Comparison of ENCODE assay signal across 8 cellular contexts in genomic region chr1:230310381-230311163, GRCh38.
A peak's percentile ranks its signal among the peaks of the same experiment; 100 is the strongest.
DNase-seq lines count a peak whose midpoint lies in the region; ATAC-seq, FAIRE-seq and TF ChIP-seq lines count a peak whose summit lies in the region.

No MANE protein-coding gene starts in this region.

- TF ChIP-seq CTCF in A549 (IDR thresholded peaks at IDR 0.05) (peak; percentile 94), Loucy (conservative IDR thresholded peaks at IDR 0.05; ENCODE audit: low read length) (peak; percentile 93), parathyroid adenoma (IDR thresholded peaks at IDR 0.05) (peak; percentile 81)

- no peak for FAIRE-seq in A549 (lab: Jason Lieb, UNC)

- H3K27me3 ChIP-seq in Loucy (ENCODE audit: insufficient read depth, low read length, poor library complexity, severe bottlenecking), result no peaks in the 10 kb centered on the region
- no peaks in the 10 kb centered on the region for H3K27me3 ChIP-seq in parathyroid adenoma (ENCODE audit: control insufficient read depth, insufficient read depth, low read length)

- no peak overlapping the region for H3K4me3 Mint-ChIP-seq in activated naive CD4-positive, alpha-beta T cell treated with anti-CD3 and anti-CD28 coated beads, Interleukin-2, amount 10 ng/mL, durations not matched to agents 7 days and 5 days

- no peak overlapping the region for H3K9ac ChIP-seq in Loucy (ENCODE audit: low read depth, low read length, poor library complexity, severe bottlenecking)
- no peak overlapping the region for H3K9ac ChIP-seq in parathyroid adenoma

- H3K4me1 Mint-ChIP-seq in activated naive CD4-positive, alpha-beta T cell treated with anti-CD3 and anti-CD28 coated beads, Interleukin-2, amount 10 ng/mL, durations not matched to agents 7 days and 5 days, result peaks cover 5% of the 10 kb centered on the region

- H3K4me3 ChIP-seq in A549 (no peak overlapping the region), Loucy (ENCODE audit: low read length, poor library complexity, severe bottlenecking) (no peak overlapping the region), parathyroid adenoma (ENCODE audit: low read depth, low read length) (no peak overlapping the region)

- H3K4me1 ChIP-seq in A549 (peaks cover 16% of the 10 kb centered on the region), Loucy (ENCODE audit: insufficient read depth, low read length, poor library complexity, severe bottlenecking) (peaks cover 19% of the 10 kb centered on the region), parathyroid adenoma (no peaks in the 10 kb centered on the region)

- CTCF ChIA-PET in A549 (lab: Yijun Ruan, JAX), result interaction anchor here (0.6 to 3.0 kb wide), 27 partner anchors 8 to 673 kb away, joined by 3 to 16 read pairs (median 4); no protein-coding TSS in a partner anchor
- CTCF ChIA-PET in activated naive CD4-positive, alpha-beta T cell treated with anti-CD3 and anti-CD28 coated beads, Interleukin-2, amount 10 ng/mL, durations not matched to agents 7 days and 5 days (lab: Charles Lee), result interaction anchor here (0.6 to 1.8 kb wide), 5 partner anchors 8 to 654 kb away, joined by 3 to 8 read pairs (median 4); no protein-coding TSS in a partner anchor

- no peak for TF ChIP-seq EP300 in A549 (IDR thresholded peaks at IDR 0.05)

- H2AFZ ChIP-seq in Loucy (ENCODE audit: low read length) (peak overlapping the region; percentile 58; the same call in 1 of the 2 replicates), parathyroid adenoma (no peak overlapping the region)

- no peaks in the 10 kb centered on the region for H4K20me1 ChIP-seq in Loucy (ENCODE audit: insufficient read depth, low read length, poor library complexity, severe bottlenecking)

- peaks cover 22% of the 10 kb centered on the region for H3K27me3 Mint-ChIP-seq in activated naive CD4-positive, alpha-beta T cell treated with anti-CD3 and anti-CD28 coated beads, Interleukin-2, amount 10 ng/mL, durations not matched to agents 7 days and 5 days

- H3K36me3 ChIP-seq in Loucy (ENCODE audit: insufficient read depth, low read length), result no peaks in the 10 kb centered on the region
- H3K36me3 ChIP-seq in parathyroid adenoma (ENCODE audit: control insufficient read depth, insufficient read depth, low read length), result no peaks in the 10 kb centered on the region

- WGBS in A549 (ENCODE audit: missing lambda C conversion rate), result 33% methylated on average over 14 of the region's 14 CpGs

- no peaks in the 10 kb centered on the region for H3K9me3 Mint-ChIP-seq in activated naive CD4-positive, alpha-beta T cell treated with anti-CD3 and anti-CD28 coated beads, Interleukin-2, amount 10 ng/mL, durations not matched to agents 7 days and 5 days

- H3K79me2 ChIP-seq in Loucy (ENCODE audit: insufficient read depth, low read length) (no peaks in the 10 kb centered on the region), parathyroid adenoma (no peaks in the 10 kb centered on the region)

- no peak overlapping the region for H3K4me2 ChIP-seq in A549
- H3K4me2 ChIP-seq in Loucy (ENCODE audit: low read depth, low read length, poor library complexity, severe bottlenecking), result no peak overlapping the region
- H3K4me2 ChIP-seq in parathyroid adenoma (ENCODE audit: low read length), result no peak overlapping the region

- H3K27ac Mint-ChIP-seq in activated naive CD4-positive, alpha-beta T cell treated with anti-CD3 and anti-CD28 coated beads, Interleukin-2, amount 10 ng/mL, durations not matched to agents 7 days and 5 days, result no peak overlapping the region

- TF ChIP-seq RAD21 in A549 (conservative IDR thresholded peaks at IDR 0.05 in 1 of 2, IDR thresholded peaks at IDR 0.05 in 1 of 2), result peak; percentile 97 to 99

- H3K27ac ChIP-seq in A549, result 0 out of 6 replicates have a peak overlapping the region, but pooled peaks of 1 of the 2 experiments have one; percentile 37
- no peak overlapping the region for H3K27ac ChIP-seq in parathyroid adenoma

- H3F3A ChIP-seq in Loucy (ENCODE audit: low read depth), result no peaks in the 10 kb centered on the region

- no peaks in the 10 kb centered on the region for H3K9me2 ChIP-seq in Loucy (replicated peaks; ENCODE audit: low read depth, low read length)

- POLR2A ChIA-PET in A549 (lab: Yijun Ruan, JAX), result interaction anchor here (1.0 kb wide), 1 partner anchor 752 kb away, joined by 3 read pairs; the partner anchor contains the start of gene ABCB10

- DNase-seq in A549 (ENCODE audit: low read depth in 1 of 2, low spot score in 1 of 2) (peak; percentile 71 to 93), SK-N-DZ (ENCODE audit: low spot score) (peak; percentile 72), globus pallidus (ENCODE audit: low spot score) (peak; percentile 82), ureter (ENCODE audit: low spot score) (peak; percentile 70)
- peak; percentile 74 for DNase-seq in activated naive CD4-positive, alpha-beta T cell treated with anti-CD3 and anti-CD28 coated beads, Interleukin-2, amount 10 ng/mL, durations not matched to agents 7 days and 5 days

- peak; percentile 77 to 89 for ATAC-seq in A549
- peak; percentile 71 for ATAC-seq in GM18517 (IDR thresholded peaks at IDR 0.05; ENCODE audit: unreplicated experiment)

- no peaks in the 10 kb centered on the region for H3K9me3 ChIP-seq in A549
- no peaks in the 10 kb centered on the region for H3K9me3 ChIP-seq in Loucy (ENCODE audit: insufficient read depth, low read depth, low read length)
- H3K9me3 ChIP-seq in parathyroid adenoma (ENCODE audit: control insufficient read depth, low read length), result no peaks in the 10 kb centered on the region

- no peaks in the 10 kb centered on the region for H3K36me3 Mint-ChIP-seq in activated naive CD4-positive, alpha-beta T cell treated with anti-CD3 and anti-CD28 coated beads, Interleukin-2, amount 10 ng/mL, durations not matched to agents 7 days and 5 days

- no peak for TF ChIP-seq POLR2A in A549 (IDR thresholded peaks at IDR 0.05; ENCODE audit: low read length)

TF ChIP-seq in A549, 52 proteins besides CTCF, POLR2A, EP300 and RAD21:
- TF ChIP-seq RFX5 (IDR thresholded peaks at IDR 0.05), result no peak
- TF ChIP-seq SMC3 (IDR thresholded peaks at IDR 0.05), result peak; percentile 91
